In genomic region chr10:79185796-79186374, GRCh38 we compare ENCODE assay signal across 16 cellular contexts.
DNase-seq lines count a peak whose midpoint lies in the region; ATAC-seq and TF ChIP-seq lines count a peak whose summit lies in the region.
"Had no signal": no experiment of that assay in that cellular context is flagged by ENCODE, and none has a peak within 500 bp of the region (broad histone marks: within the 10 kb centered on the region; RNA-seq: fewer than 3 reads in every experiment).

No MANE protein-coding gene starts in this region.

- H3F3A ChIP-seq in GM23248 (ENCODE audit: insufficient read depth), result peaks cover 46% of the 10 kb centered on the region

- ATAC-seq in left lung (no peak), GM21360 (IDR thresholded peaks at IDR 0.05; ENCODE audit: unreplicated experiment) (no peak)

- peak overlapping the region; percentile 49 for H3K9ac ChIP-seq in GM23248
- H3K9ac ChIP-seq in skeletal muscle tissue (ENCODE audit: low read depth in 1 of 3, low read length in 3 of 3), result no peak overlapping the region
- H3K9ac ChIP-seq: KMS-11 had no signal

- H3K79me2 ChIP-seq in GM23248 (ENCODE audit: insufficient read depth), result peaks cover 75% of the 10 kb centered on the region

- H3K27me3 ChIP-seq in GM23248 (replicated peaks; ENCODE audit: insufficient read depth), result no peaks in the 10 kb centered on the region
- no peaks in the 10 kb centered on the region for H3K27me3 ChIP-seq in adrenal gland
- H3K27me3 ChIP-seq in left lung, result no peaks in the 10 kb centered on the region
- no peaks in the 10 kb centered on the region for H3K27me3 ChIP-seq in skeletal muscle tissue (ENCODE audit: control insufficient read depth in 3 of 3, insufficient read depth in 3 of 3, low read length in 3 of 3)
- H3K27me3 ChIP-seq: ascending aorta, tibial artery had no signal

- no peak for TF ChIP-seq CTCF in adrenal gland (IDR thresholded peaks at IDR 0.05)
- TF ChIP-seq CTCF in left lung (IDR thresholded peaks at IDR 0.05), result no peak

- H3K4me1 ChIP-seq in GM23248 (ENCODE audit: insufficient read depth) (peaks cover 58% of the 10 kb centered on the region), adrenal gland (replicated peaks in 1 of 2) (peaks cover 60 to 98% of the 10 kb centered on the region in 2 donors), left lung (peaks cover 67 to 99% of the 10 kb centered on the region in 2 donors), skeletal muscle tissue (ENCODE audit: control insufficient read depth in 3 of 3, insufficient read depth in 3 of 3, low read length in 3 of 3) (peaks cover 61 to 78% (median 68%) of the 10 kb centered on the region in 3 donors)
- H3K4me1 ChIP-seq: HAP-1 had no signal

- DNase-seq in GM23248 (no peak), adrenal gland (no peak), left lung (no peak), H4 (ENCODE audit: low spot score) (no peak), hippocampal formation (lab: John Stamatoyannopoulos, UW) (no peak), NCI-H1105 treated with DMSO at 0.1 percent for 48 hours (lab: John Stamatoyannopoulos, UW) (no peak)
- DNase-seq: activated CD8-positive, alpha-beta memory T cell treated with anti-CD3 and anti-CD28 coated beads, Interleukin-2, amount 50 U/mL, for 48 hours; GF-D8; NCI-H2171; tibial artery had no signal

- H2AFZ ChIP-seq in GM23248, result no peak overlapping the region

- in situ Hi-C loops in GM23248 (cut with MboI), result no loop called here

- peak overlapping the region; percentile 13 for H3K4me2 ChIP-seq in GM23248 (ENCODE audit: unreplicated experiment)
- H3K4me2 ChIP-seq: KMS-11 had no signal

- H3K9me3 ChIP-seq in GM23248 (ENCODE audit: low read depth) (no peaks in the 10 kb centered on the region), adrenal gland (replicated peaks in 1 of 3) (no peaks in the 10 kb centered on the region), left lung (no peaks in the 10 kb centered on the region), skeletal muscle tissue (ENCODE audit: control insufficient read depth in 3 of 3, low read length in 3 of 3) (no peaks in the 10 kb centered on the region)
- H3K9me3 ChIP-seq: ascending aorta, HAP-1, tibial artery had no signal

- no peaks in the 10 kb centered on the region for H4K20me1 ChIP-seq in GM23248 (ENCODE audit: insufficient read depth)

- no peak for TF ChIP-seq POLR2A in adrenal gland (IDR thresholded peaks at IDR 0.05)

- H3K36me3 ChIP-seq in GM23248 (ENCODE audit: low read depth), result 0 out of 2 replicates have a peak, but pooled peaks cover 4% of the 10 kb centered on the region
- H3K36me3 ChIP-seq in adrenal gland (replicated peaks in 1 of 2), result peaks cover 0 to 7% of the 10 kb centered on the region in 2 donors
- peaks cover 0 to 6% of the 10 kb centered on the region in 2 donors for H3K36me3 ChIP-seq in left lung
- H3K36me3 ChIP-seq in skeletal muscle tissue (ENCODE audit: control insufficient read depth in 3 of 3, insufficient read depth in 3 of 3, low read length in 3 of 3), result peaks cover 10 to 15% (median 10%) of the 10 kb centered on the region in 3 donors
- H3K36me3 ChIP-seq: HAP-1 had no signal

- intact Hi-C loops in adrenal gland (cut with DNase I), result no loop called here
- intact Hi-C loops in left lung (cut with DNase I), result loop anchor here in 1 of 2 donors (5.0 kb wide), 1 partner anchor 114 kb away; no protein-coding TSS in a partner anchor

- 88 to 91% methylated on average over 7 of the region's 7 CpGs for WGBS in GM23248 (ENCODE audit: low coverage in 1 of 2, low lambda C conversion rate in 2 of 2, missing lambda C conversion rate in 2 of 2), 2 experiments
- 34 to 42% (median 37%) methylated on average over 7 of the region's 7 CpGs for WGBS in adrenal gland, 4 donors

- H3K27ac ChIP-seq in GM23248 (peak overlapping the region; percentile 74), adrenal gland (peak overlapping the region; percentile 11 to 84 (median 72)), left lung (peak overlapping the region; percentile 44 to 61), skeletal muscle tissue (ENCODE audit: low read depth, low read length) (peak overlapping the region; percentile 38)
- H3K27ac ChIP-seq: C4-2B, KMS-11 had no signal

- H3K9me2 ChIP-seq in GM23248 (ENCODE audit: insufficient read depth), result no peaks in the 10 kb centered on the region

- no peak overlapping the region for H3K4me3 ChIP-seq in GM23248
- H3K4me3 ChIP-seq in adrenal gland, result no peak overlapping the region
- no peak overlapping the region for H3K4me3 ChIP-seq in left lung
- no peak overlapping the region for H3K4me3 ChIP-seq in skeletal muscle tissue (ENCODE audit: low read length in 3 of 3)
- H3K4me3 ChIP-seq: ascending aorta, HAP-1, tibial artery had no signal
